In genomic region chr12:42325326-42325775, GRCh38 we compare ENCODE assay signal across 8 cellular contexts. TPM values are rescaled to one million over a fixed set of nuclear protein-coding genes. Genes with fewer than 3 reads are reported as not detected.
DNase-seq lines count a peak whose midpoint lies in the region; ATAC-seq, FAIRE-seq and TF ChIP-seq lines count a peak whose summit lies in the region.

No MANE protein-coding gene starts in this region.

- peaks cover 36% of the 10 kb centered on the region for H3K4me1 ChIP-seq in OCI-LY7 (ENCODE audit: insufficient read depth, low read length, poor library complexity, severe bottlenecking)
- peaks cover 21% of the 10 kb centered on the region for H3K4me1 ChIP-seq in endothelial cell of umbilical vein (ENCODE audit: control insufficient read depth, extremely low read depth, insufficient read depth, low read length)
- H3K4me1 ChIP-seq in osteoblast (ENCODE audit: insufficient read depth, low read length): peaks cover 22% of the 10 kb centered on the region

- CTCF ChIA-PET in CD4-positive, alpha-beta T cell (lab: Charles Lee): interaction anchor here (1.0 to 1.1 kb wide), 2 partner anchors 46 to 89 kb away, joined by 3 to 5 read pairs; no protein-coding TSS in a partner anchor
- CTCF ChIA-PET in OCI-LY7 (lab: Charles Lee; ENCODE audit: unreplicated experiment): no interaction called here
- CTCF ChIA-PET in endothelial cell of umbilical vein (lab: Charles Lee): no interaction called here

- no peaks in the 10 kb centered on the region for H3K9me3 Mint-ChIP-seq in CD4-positive, alpha-beta T cell

- no peak for ATAC-seq in CD4-positive, alpha-beta T cell (ENCODE audit: poor library complexity)

- POLR2A ChIA-PET in CD4-positive, alpha-beta T cell (lab: Charles Lee): interaction anchor here (2.0 kb wide), 1 partner anchor 87 kb away, joined by 10 read pairs; the partner anchor contains the start of gene YAF2
- POLR2A ChIA-PET in OCI-LY7 (lab: Charles Lee) (interaction anchor here (1.0 kb wide), 1 partner anchor 144 kb away, joined by 3 read pairs; no protein-coding TSS in a partner anchor), endothelial cell of umbilical vein (lab: Charles Lee) (no interaction called here)

- peak overlapping the region; percentile 77 for H2AFZ ChIP-seq in OCI-LY7 (ENCODE audit: low read length)
- H2AFZ ChIP-seq in endothelial cell of umbilical vein (ENCODE audit: low read depth, low read length): peak overlapping the region; percentile 90
- peak overlapping the region; percentile 95 for H2AFZ ChIP-seq in osteoblast (ENCODE audit: low read length)

- no peaks in the 10 kb centered on the region for H3K9me1 ChIP-seq in endothelial cell of umbilical vein (replicated peaks; ENCODE audit: control insufficient read depth, extremely low read depth, insufficient read depth, low read length)

- H3K27ac Mint-ChIP-seq in CD4-positive, alpha-beta T cell: peak overlapping the region; percentile 97

- peaks cover 57% of the 10 kb centered on the region for H3K79me2 ChIP-seq in OCI-LY7 (ENCODE audit: insufficient read depth, low read depth, low read length)
- peaks cover 46% of the 10 kb centered on the region for H3K79me2 ChIP-seq in endothelial cell of umbilical vein (ENCODE audit: control insufficient read depth, insufficient read depth, low read length)
- H3K79me2 ChIP-seq in osteoblast (ENCODE audit: insufficient read depth, low read length): peaks cover 57% of the 10 kb centered on the region

- H3K4me3 ChIP-seq in OCI-LY7 (ENCODE audit: low read depth, low read length, poor library complexity, severe bottlenecking): peak overlapping the region; percentile 95
- peak overlapping the region; percentile 64 to 97 (median 90) for H3K4me3 ChIP-seq in endothelial cell of umbilical vein (replicated peaks in 1 of 3; ENCODE audit: insufficient read depth in 1 of 3, low read depth in 1 of 3, low read length in 3 of 3)
- peak overlapping the region; percentile 94 for H3K4me3 ChIP-seq in osteoblast (ENCODE audit: insufficient read depth, low read length)

- H3K4me1 Mint-ChIP-seq in CD4-positive, alpha-beta T cell (ENCODE audit: low read depth): peaks cover 55% of the 10 kb centered on the region

- FAIRE-seq in endothelial cell of umbilical vein (lab: Jason Lieb, UNC): no peak

- peak overlapping the region; percentile 79 for H3K27ac ChIP-seq in CD4-positive, alpha-beta T cell (ENCODE audit: low read depth, low read length)
- H3K27ac ChIP-seq in OCI-LY7 (ENCODE audit: low read depth, low read length, poor library complexity, severe bottlenecking) (peak overlapping the region; percentile 69), endothelial cell of umbilical vein (ENCODE audit: insufficient read depth, low read depth, low read length) (peak overlapping the region; percentile 58), osteoblast (ENCODE audit: low read depth, low read length) (peak overlapping the region; percentile 84)

- no peaks in the 10 kb centered on the region for H3K9me2 ChIP-seq in OCI-LY7 (ENCODE audit: insufficient read depth, low read length)

- H3K4me3 Mint-ChIP-seq in CD4-positive, alpha-beta T cell: peak overlapping the region; percentile 99

- H3K36me3 ChIP-seq in OCI-LY7 (ENCODE audit: insufficient read depth, low read length) (peaks cover 28% of the 10 kb centered on the region), endothelial cell of umbilical vein (ENCODE audit: control insufficient read depth in 2 of 2, extremely low read depth in 1 of 2, insufficient read depth in 2 of 2, low read length in 2 of 2) (no peaks in the 10 kb centered on the region), osteoblast (ENCODE audit: insufficient read depth, low read length) (peaks cover 2% of the 10 kb centered on the region)

- H4K20me1 ChIP-seq in OCI-LY7 (ENCODE audit: insufficient read depth, low read length) (peaks cover 20% of the 10 kb centered on the region), endothelial cell of umbilical vein (replicated peaks; ENCODE audit: control insufficient read depth, extremely low read depth, insufficient read depth, low read length) (no peaks in the 10 kb centered on the region), osteoblast (ENCODE audit: insufficient read depth, low read length) (peaks cover 18% of the 10 kb centered on the region)

- H3K4me2 ChIP-seq in OCI-LY7 (ENCODE audit: low read length): peak overlapping the region; percentile 83
- H3K4me2 ChIP-seq in endothelial cell of umbilical vein (ENCODE audit: insufficient read depth, low read length): peak overlapping the region; percentile 96
- peak overlapping the region; percentile 91 for H3K4me2 ChIP-seq in osteoblast (ENCODE audit: insufficient read depth, low read length)

- no peaks in the 10 kb centered on the region for H3K9me3 ChIP-seq in CD4-positive, alpha-beta T cell (ENCODE audit: control insufficient read depth, low read length)
- H3K9me3 ChIP-seq in OCI-LY7 (ENCODE audit: low read length) (no peaks in the 10 kb centered on the region), endothelial cell of umbilical vein (replicated peaks; ENCODE audit: control insufficient read depth, insufficient read depth, low read length) (no peaks in the 10 kb centered on the region), osteoblast (ENCODE audit: low read depth, low read length) (no peaks in the 10 kb centered on the region)

- no peak for DNase-seq in CD4-positive, alpha-beta T cell
- DNase-seq in OCI-LY7 (ENCODE audit: low spot score) (no peak), endothelial cell of umbilical vein (ENCODE audit: low read depth, low spot score) (no peak), osteoblast (ENCODE audit: insufficient read length, low spot score, missing footprints) (peak; percentile 73), NCI-H82 (lab: John Stamatoyannopoulos, UW) (no peak), NCI-H2107 treated with DMSO at 0.1 percent for 48 hours (lab: John Stamatoyannopoulos, UW; ENCODE audit: unreplicated experiment) (no peak), mesenteric fat pad (ENCODE audit: low spot score) (no peak), AG08396 (ENCODE audit: low spot score) (no peak)

- no peak for TF ChIP-seq POLR2A in endothelial cell of umbilical vein (IDR thresholded peaks at IDR 0.05; ENCODE audit: low read depth, low read length)

- H3K27me3 ChIP-seq in CD4-positive, alpha-beta T cell (ENCODE audit: control insufficient read depth, insufficient read depth, low read length): no peaks in the 10 kb centered on the region
- H3K27me3 ChIP-seq in endothelial cell of umbilical vein (ENCODE audit: control insufficient read depth in 2 of 2, insufficient read depth in 2 of 2, low read length in 2 of 2) (no peaks in the 10 kb centered on the region), osteoblast (ENCODE audit: insufficient read depth, low read length) (no peaks in the 10 kb centered on the region)

- dilution Hi-C loops in endothelial cell of umbilical vein (cut with MboI; ENCODE audit: extremely low pct_ligation_motif_present, low sequenced_read_pairs): no loop called here

- BruUV-seq in OCI-LY7 (replicated peaks; lab: Mats Ljungman, UMichigan) (TSS peak; percentile 81), endothelial cell of umbilical vein (replicated peaks; lab: Mats Ljungman, UMichigan) (TSS peak; percentile 76)

- intact Hi-C loops in CD4-positive, alpha-beta T cell (cut with DNase I, micrococcal nuclease): no loop called here
- intact Hi-C loops in OCI-LY7 (cut with micrococcal nuclease; ENCODE audit: unreplicated experiment) (loop anchor here (5.0 kb wide), 2 partner anchors 142 to 183 kb away; partner anchors contain the start of gene GXYLT1), endothelial cell of umbilical vein (cut with micrococcal nuclease) (loop anchor here (2.0 to 10.0 kb wide), 2 partner anchors 87 to 301 kb away; partner anchors contain the start of gene YAF2)

- no peaks in the 10 kb centered on the region for H3K27me3 Mint-ChIP-seq in CD4-positive, alpha-beta T cell

- TF ChIP-seq CTCF in CD4-positive, alpha-beta T cell (IDR thresholded peaks at IDR 0.05): no peak
- no peak for TF ChIP-seq CTCF in OCI-LY7 (conservative IDR thresholded peaks at IDR 0.05; ENCODE audit: low read length)
- TF ChIP-seq CTCF in endothelial cell of umbilical vein (IDR thresholded peaks at IDR 0.05; ENCODE audit: extremely low read depth in 1 of 2, insufficient read depth in 1 of 2, low read depth in 1 of 2, low read length in 2 of 2): no peak
- TF ChIP-seq CTCF in osteoblast (IDR thresholded peaks at IDR 0.05; ENCODE audit: extremely low read depth, low read depth, low read length): no peak

- H3K9ac ChIP-seq in endothelial cell of umbilical vein (replicated peaks; ENCODE audit: extremely low read depth, insufficient read depth, low read length): peak overlapping the region; percentile 85

- H3K36me3 Mint-ChIP-seq in CD4-positive, alpha-beta T cell (ENCODE audit: low read depth): peaks cover 50% of the 10 kb centered on the region

TF ChIP-seq in endothelial cell of umbilical vein, 7 proteins besides CTCF, POLR2A, EP300 and RAD21 (continues in another document):
- no peak for TF ChIP-seq GATA2 (IDR thresholded peaks at IDR 0.05; ENCODE audit: insufficient read depth, insufficient read length, low read depth, low read length)

RNA-seq across cellular contexts. Expression of gene ZCRB1, which starts 0.5 kb away (rescaled TPM):
- 10 to 100 TPM; 30.3 to 31.4 TPM for total RNA-seq in CD4-positive, alpha-beta T cell
- total RNA-seq in OCI-LY7 (2014; rRNA removed; shearing (Covaris generic)): 25.7 and 29.7 TPM in 2 replicates
- 56.0 and 68.5 TPM in 2 replicates for total RNA-seq in OCI-LY7 (2022)
- 52.9 and 55.3 TPM in 2 replicates for total RNA-seq in endothelial cell of umbilical vein
- polyA plus RNA-seq in endothelial cell of umbilical vein: 10.9 and 13.2 TPM in 2 replicates
- 19.2 and 21.4 TPM in 2 replicates for polyA plus RNA-seq in endothelial cell of umbilical vein (2011; cell fraction: cytosol; rRNA removed)
- 11.3 and 13.3 TPM in 2 replicates for polyA plus RNA-seq in endothelial cell of umbilical vein (2011; cell fraction: nucleus; rRNA removed)
- polyA plus RNA-seq in endothelial cell of umbilical vein (2012): 52.0 and 62.2 TPM in 2 replicates
- 16.4 and 31.5 TPM in 2 replicates for polyA minus RNA-seq in endothelial cell of umbilical vein
- polyA minus RNA-seq in endothelial cell of umbilical vein (2011; cell fraction: cytosol; rRNA and poly(A)+ RNA removed): 30.8 TPM
- polyA minus RNA-seq in endothelial cell of umbilical vein (2011; cell fraction: nucleus; rRNA and poly(A)+ RNA removed): 3.8 and 10.6 TPM in 2 replicates
- 32.6 and 41.8 TPM in 2 replicates for total RNA-seq in osteoblast
- total RNA-seq in mesenteric fat pad: 43.5 TPM

RNA-seq across cellular contexts. Expression of gene PPHLN1, which starts 0.6 kb away (rescaled TPM):
- total RNA-seq in CD4-positive, alpha-beta T cell: 100 to 1,000 TPM; 100 to 105 TPM
- total RNA-seq in OCI-LY7 (2014; rRNA removed; shearing (Covaris generic)): 97.6 and 115 TPM in 2 replicates
- total RNA-seq in OCI-LY7 (2022): 90.2 and 95.3 TPM in 2 replicates
- total RNA-seq in endothelial cell of umbilical vein: 58.0 and 62.2 TPM in 2 replicates
- polyA plus RNA-seq in endothelial cell of umbilical vein: 19.5 and 23.4 TPM in 2 replicates
- polyA plus RNA-seq in endothelial cell of umbilical vein (2011; cell fraction: cytosol; rRNA removed): 35.4 and 38.2 TPM in 2 replicates
- 60.5 and 80.6 TPM in 2 replicates for polyA plus RNA-seq in endothelial cell of umbilical vein (2011; cell fraction: nucleus; rRNA removed)
- 72.4 and 84.5 TPM in 2 replicates for polyA plus RNA-seq in endothelial cell of umbilical vein (2012)
- 27.8 and 46.7 TPM in 2 replicates for polyA minus RNA-seq in endothelial cell of umbilical vein
- polyA minus RNA-seq in endothelial cell of umbilical vein (2011; cell fraction: cytosol; rRNA and poly(A)+ RNA removed): 23.5 TPM
- polyA minus RNA-seq in endothelial cell of umbilical vein (2011; cell fraction: nucleus; rRNA and poly(A)+ RNA removed): 44.6 and 61.2 TPM in 2 replicates
- total RNA-seq in osteoblast: 67.8 and 70.9 TPM in 2 replicates
- total RNA-seq in mesenteric fat pad: 39.6 TPM

Comparison
In these comparisons a context has a peak if more than half of its experiments do, and no peak if none do; other contexts are left out.
1. intact Hi-C loops: an anchor here in OCI-LY7 (5.0 kb wide) and endothelial cell of umbilical vein (2.0 to 10.0 kb wide); none called in CD4-positive, alpha-beta T cell.